Comparison of ENCODE assay signal across 14 cellular contexts in genomic region chr3:48433472-48434118, GRCh38. TPM values are rescaled to one million over a fixed set of nuclear protein-coding genes. Genes with fewer than 3 reads are reported as not detected.
DNase-seq lines count a peak whose midpoint lies in the region; ATAC-seq and TF ChIP-seq lines count a peak whose summit lies in the region.
"Had no signal": no experiment of that assay in that cellular context is flagged by ENCODE, and none has a peak within 500 bp of the region (broad histone marks: within the 10 kb centered on the region; RNA-seq: fewer than 3 reads in every experiment).

No MANE protein-coding gene starts in this region.

- no peak overlapping the region for H3K4me3 ChIP-seq in PC-3 (ENCODE audit: low read length)
- H3K4me3 ChIP-seq in fibroblast of mammary gland (ENCODE audit: control insufficient read depth, low read depth, low read length): peak overlapping the region; percentile 16
- H3K4me3 ChIP-seq in CD8-positive, alpha-beta T cell (ENCODE audit: low read depth, low read length): no peak overlapping the region
- H3K4me3 ChIP-seq: body of pancreas had no signal

- DNase-seq in AG08395 (ENCODE audit: low spot score): peak; percentile 60
- DNase-seq in PC-3: peak; percentile 26
- peak; percentile 72 for DNase-seq in fibroblast of mammary gland (ENCODE audit: low read depth)
- DNase-seq in omental fat pad (ENCODE audit: low spot score): no peak
- no peak for DNase-seq in CD8-positive, alpha-beta T cell
- DNase-seq in activated CD8-positive, alpha-beta T cell treated with anti-CD3 and anti-CD28 coated beads for 36 hours: no peak
- DNase-seq in SKM-1 (lab: John Stamatoyannopoulos, UW; ENCODE audit: unreplicated experiment): no peak
- DNase-seq: activated CD4-positive, alpha-beta T cell treated with anti-CD3 and anti-CD28 coated beads for 48 hours; body of pancreas; NCI-H187; retina had no signal

- CTCF ChIA-PET in PC-3 (lab: Charles Lee): interaction anchor here (0.5 to 1.3 kb wide), 2 partner anchors 33 to 809 kb away, joined by 5 to 13 read pairs; no protein-coding TSS in a partner anchor
- CTCF ChIA-PET in CD8-positive, alpha-beta T cell (lab: Charles Lee): interaction anchor here (0.6 to 14.1 kb wide), 15 partner anchors 8 to 1104 kb away, joined by 3 to 357 read pairs (median 5); partner anchors contain the start of genes ATRIP and SHISA5
- CTCF ChIA-PET in activated CD8-positive, alpha-beta T cell treated with anti-CD3 and anti-CD28 coated beads for 36 hours (lab: Charles Lee): interaction anchor here (0.5 to 5.7 kb wide), 15 partner anchors 13 to 203 kb away, joined by 3 to 312 read pairs (median 4); partner anchors contain the start of genes ATRIP and PFKFB4

- no peak for ATAC-seq in PC-3
- ATAC-seq in omental fat pad (ENCODE audit: low FRiP score): peak; percentile 50
- ATAC-seq in CD8-positive, alpha-beta T cell: no peak
- ATAC-seq in activated CD8-positive, alpha-beta T cell treated with anti-CD3 and anti-CD28 coated beads for 36 hours: no peak
- no peak for ATAC-seq in GM21381 (IDR thresholded peaks at IDR 0.05; ENCODE audit: unreplicated experiment)
- ATAC-seq: body of pancreas, Panc1 had no signal

- intact Hi-C loops in PC-3 (cut with micrococcal nuclease): no loop called here
- intact Hi-C loops in CD8-positive, alpha-beta T cell (cut with DNase I, micrococcal nuclease): no loop called here
- intact Hi-C loops in activated CD8-positive, alpha-beta T cell treated with anti-CD3 and anti-CD28 coated beads for 36 hours (cut with micrococcal nuclease): no loop called here

- H3K4me1 ChIP-seq in PC-3 (ENCODE audit: insufficient read depth, low read length): peaks cover 7% of the 10 kb centered on the region
- H3K4me1 ChIP-seq in CD8-positive, alpha-beta T cell (ENCODE audit: insufficient read depth, low read length): peaks cover 12% of the 10 kb centered on the region

- H3K36me3 Mint-ChIP-seq in CD8-positive, alpha-beta T cell: peaks cover 26% of the 10 kb centered on the region
- peaks cover 12% of the 10 kb centered on the region for H3K36me3 Mint-ChIP-seq in activated CD8-positive, alpha-beta T cell treated with anti-CD3 and anti-CD28 coated beads for 36 hours (ENCODE audit: low read depth)

- H3K4me1 Mint-ChIP-seq in CD8-positive, alpha-beta T cell (ENCODE audit: low read depth): peaks cover 19% of the 10 kb centered on the region
- H3K4me1 Mint-ChIP-seq in activated CD8-positive, alpha-beta T cell treated with anti-CD3 and anti-CD28 coated beads for 36 hours (ENCODE audit: low read depth): peaks cover 11% of the 10 kb centered on the region

- H4K20me1 ChIP-seq in PC-3 (ENCODE audit: low read length): no peaks in the 10 kb centered on the region

- POLR2A ChIA-PET in PC-3 (lab: Charles Lee; ENCODE audit: unreplicated experiment): interaction anchor here (0.6 kb wide), 1 partner anchor 652 kb away, joined by 3 read pairs; no protein-coding TSS in a partner anchor
- POLR2A ChIA-PET in CD8-positive, alpha-beta T cell (lab: Charles Lee): no interaction called here
- POLR2A ChIA-PET in activated CD8-positive, alpha-beta T cell treated with anti-CD3 and anti-CD28 coated beads for 36 hours (lab: Charles Lee): interaction anchor here (0.6 to 1.1 kb wide), 4 partner anchors 17 to 649 kb away, joined by 3 read pairs; no protein-coding TSS in a partner anchor

- H3K4me3 Mint-ChIP-seq in CD8-positive, alpha-beta T cell: no peak overlapping the region
- no peak overlapping the region for H3K4me3 Mint-ChIP-seq in activated CD8-positive, alpha-beta T cell treated with anti-CD3 and anti-CD28 coated beads for 36 hours
- H3K4me3 Mint-ChIP-seq: B cell had no signal

- H3K4me2 ChIP-seq in PC-3 (ENCODE audit: low read length): no peak overlapping the region

- no peak overlapping the region for H2AFZ ChIP-seq in PC-3 (ENCODE audit: low read length)

- BruUV-seq in PC-3 (replicated peaks; lab: Mats Ljungman, UMichigan): no TSS peak

- peaks cover 6% of the 10 kb centered on the region; the same call in 1 of the 2 replicates for H3K79me2 ChIP-seq in PC-3 (ENCODE audit: low read length)

- no peak overlapping the region for H3K9ac ChIP-seq in PC-3 (ENCODE audit: low read length)

- no peaks in the 10 kb centered on the region for H3K9me2 ChIP-seq in PC-3 (replicated peaks; ENCODE audit: low read length)

- H3K27ac ChIP-seq in PC-3 (ENCODE audit: low read length): no peak overlapping the region
- H3K27ac ChIP-seq in CD8-positive, alpha-beta T cell (ENCODE audit: low read depth, low read length): no peak overlapping the region
- H3K27ac ChIP-seq: body of pancreas had no signal

- peaks cover 13% of the 10 kb centered on the region for H3K36me3 ChIP-seq in PC-3 (ENCODE audit: low read depth, low read length)
- H3K36me3 ChIP-seq in CD8-positive, alpha-beta T cell (ENCODE audit: insufficient read depth, low read length): peaks cover 9% of the 10 kb centered on the region

- H3K9me3 Mint-ChIP-seq in CD8-positive, alpha-beta T cell: no peaks in the 10 kb centered on the region
- no peaks in the 10 kb centered on the region for H3K9me3 Mint-ChIP-seq in activated CD8-positive, alpha-beta T cell treated with anti-CD3 and anti-CD28 coated beads for 36 hours

- TF ChIP-seq CTCF in PC-3 (conservative IDR thresholded peaks at IDR 0.05; ENCODE audit: low read depth, low read length) (no peak), fibroblast of mammary gland (conservative IDR thresholded peaks at IDR 0.05; ENCODE audit: control insufficient read depth, insufficient read depth, low read depth, low read length) (no peak), omental fat pad (IDR thresholded peaks at IDR 0.05) (no peak)
- no peak for TF ChIP-seq CTCF in CD8-positive, alpha-beta T cell (IDR thresholded peaks at IDR 0.05)
- no peak for TF ChIP-seq CTCF in activated CD8-positive, alpha-beta T cell treated with anti-CD3 and anti-CD28 coated beads for 36 hours (IDR thresholded peaks at IDR 0.05)

- H3K27me3 ChIP-seq in PC-3 (ENCODE audit: low read length): no peaks in the 10 kb centered on the region
- no peaks in the 10 kb centered on the region for H3K27me3 ChIP-seq in CD8-positive, alpha-beta T cell (ENCODE audit: insufficient read depth, low read length)
- H3K27me3 ChIP-seq: body of pancreas had no signal

- peaks cover 3% of the 10 kb centered on the region for H3K27me3 Mint-ChIP-seq in CD8-positive, alpha-beta T cell (ENCODE audit: low read depth)
- H3K27me3 Mint-ChIP-seq in activated CD8-positive, alpha-beta T cell treated with anti-CD3 and anti-CD28 coated beads for 36 hours: no peaks in the 10 kb centered on the region
- H3K27me3 Mint-ChIP-seq: B cell had no signal

- no peak overlapping the region for H3K27ac Mint-ChIP-seq in CD8-positive, alpha-beta T cell
- H3K27ac Mint-ChIP-seq in activated CD8-positive, alpha-beta T cell treated with anti-CD3 and anti-CD28 coated beads for 36 hours: no peak overlapping the region
- H3K27ac Mint-ChIP-seq: B cell had no signal

- no peaks in the 10 kb centered on the region for H3K9me3 ChIP-seq in PC-3 (ENCODE audit: low read length)
- H3K9me3 ChIP-seq in CD8-positive, alpha-beta T cell (ENCODE audit: low read length): no peaks in the 10 kb centered on the region
- H3K9me3 ChIP-seq: body of pancreas had no signal

- H3F3A ChIP-seq in PC-3 (ENCODE audit: low read length, unreplicated experiment): no peaks in the 10 kb centered on the region

RNA-seq across cellular contexts. Expression of gene PLXNB1, which starts 3.7 kb away (rescaled TPM):
- 31.8 and 35.4 TPM in 2 replicates for total RNA-seq in PC-3 (2014; rRNA removed)
- 10 to 100 TPM; 66.7 to 91.3 (median 77.1) TPM for total RNA-seq in omental fat pad
- total RNA-seq in CD8-positive, alpha-beta T cell: 1 to 10 TPM; 1.4 to 2.7 TPM
- 1 to 10 TPM; 3.7 TPM for total RNA-seq in activated CD8-positive, alpha-beta T cell treated with anti-CD3 and anti-CD28 coated beads for 36 hours

RNA-seq across cellular contexts. Expression of gene CCDC51, which starts 6.3 kb away (rescaled TPM):
- total RNA-seq in PC-3 (2014; rRNA removed) (27.8 and 30.9 TPM in 2 replicates), omental fat pad (10 to 100 TPM; 11.6 to 15.1 (median 13.6) TPM)
- 1 to 10 TPM; 2.9 to 4.7 TPM for total RNA-seq in CD8-positive, alpha-beta T cell
- total RNA-seq in activated CD8-positive, alpha-beta T cell treated with anti-CD3 and anti-CD28 coated beads for 36 hours: 10 to 100 TPM; 25.3 to 28.3 TPM

RNA-seq across cellular contexts. Expression of gene TMA7, which starts 6.5 kb away (rescaled TPM):
- total RNA-seq in PC-3 (2014; rRNA removed): 517 and 618 TPM in 2 replicates
- 100 to 1,000 TPM; 239 to 266 (median 255) TPM for total RNA-seq in omental fat pad
- 100 to 1,000 TPM; 279 to 297 TPM for total RNA-seq in CD8-positive, alpha-beta T cell
- total RNA-seq in activated CD8-positive, alpha-beta T cell treated with anti-CD3 and anti-CD28 coated beads for 36 hours: 100 to 1,000 TPM; 312 to 334 TPM

RNA-seq across cellular contexts. Expression of gene ATRIP, which starts 12.9 kb away (rescaled TPM):
- total RNA-seq in PC-3 (2014; rRNA removed) (13.9 and 16.1 TPM in 2 replicates), omental fat pad (1 to 10 TPM; 4.0 to 6.5 (median 5.5) TPM)
- total RNA-seq in CD8-positive, alpha-beta T cell: 1 to 10 TPM; 7.4 to 8.7 TPM
- 10 to 100 TPM; 12.4 to 15.0 TPM for total RNA-seq in activated CD8-positive, alpha-beta T cell treated with anti-CD3 and anti-CD28 coated beads for 36 hours

Comparison
In these comparisons a context has a peak if more than half of its experiments do, and no peak if none do; other contexts are left out.
1. DNase-seq: peak in AG08395 (single experiment), PC-3 (single experiment) and fibroblast of mammary gland (single experiment); none in omental fat pad (single experiment), CD8-positive, alpha-beta T cell (0 of 7), activated CD8-positive, alpha-beta T cell treated with anti-CD3 and anti-CD28 coated beads for 36 hours (single experiment) and SKM-1 (single experiment).